In genomic region chr9:89638897-89639296, GRCh38 we compare ENCODE assay signal across 1 cellular context.
TF ChIP-seq lines count a peak whose summit lies in the region.

No MANE protein-coding gene starts in this region.

TF ChIP-seq in H1, 55 proteins besides CTCF, POLR2A, EP300 and RAD21:
- TF ChIP-seq EGR1 (IDR thresholded peaks at IDR 0.05; ENCODE audit: borderline replicate concordance, low read depth, low read length) (no peak), KDM1A (IDR thresholded peaks at IDR 0.05; ENCODE audit: borderline replicate concordance, low read length) (no peak), RXRA (IDR thresholded peaks at IDR 0.05; ENCODE audit: insufficient read depth, low read depth, low read length) (no peak), CBX8 (IDR thresholded peaks at IDR 0.05; ENCODE audit: borderline replicate concordance, low read depth, low read length) (no peak), TBP (IDR thresholded peaks at IDR 0.05; ENCODE audit: low read depth, low read length) (no peak), TAF7 (optimal IDR thresholded peaks at IDR 0.05; ENCODE audit: borderline replicate concordance, low read depth, low read length) (no peak), BACH1 (IDR thresholded peaks at IDR 0.05; ENCODE audit: low read length) (no peak), FOSL1 (IDR thresholded peaks at IDR 0.05; ENCODE audit: insufficient read depth, low read depth, low read length) (no peak), RNF2 (IDR thresholded peaks at IDR 0.05; ENCODE audit: borderline replicate concordance, low read depth, low read length, missing control alignments, poor library complexity, severe bottlenecking) (no peak), RBBP5 (IDR thresholded peaks at IDR 0.05; ENCODE audit: borderline replicate concordance, low read depth, low read length) (no peak), CTBP2 (IDR thresholded peaks at IDR 0.05; ENCODE audit: borderline replicate concordance, insufficient read depth, insufficient read length, low read length) (no peak), SP2 (IDR thresholded peaks at IDR 0.05; ENCODE audit: low read length) (no peak), HDAC6 (IDR thresholded peaks at IDR 0.05; ENCODE audit: low read depth, low read length) (no peak), TCF12 (IDR thresholded peaks at IDR 0.05; ENCODE audit: low read depth, low read length) (no peak), RFX5 (IDR thresholded peaks at IDR 0.05; ENCODE audit: borderline replicate concordance, low read depth, low read length) (no peak), BRCA1 (IDR thresholded peaks at IDR 0.05; ENCODE audit: low read depth, low read length) (no peak)
- TF ChIP-seq, protein P1, sequence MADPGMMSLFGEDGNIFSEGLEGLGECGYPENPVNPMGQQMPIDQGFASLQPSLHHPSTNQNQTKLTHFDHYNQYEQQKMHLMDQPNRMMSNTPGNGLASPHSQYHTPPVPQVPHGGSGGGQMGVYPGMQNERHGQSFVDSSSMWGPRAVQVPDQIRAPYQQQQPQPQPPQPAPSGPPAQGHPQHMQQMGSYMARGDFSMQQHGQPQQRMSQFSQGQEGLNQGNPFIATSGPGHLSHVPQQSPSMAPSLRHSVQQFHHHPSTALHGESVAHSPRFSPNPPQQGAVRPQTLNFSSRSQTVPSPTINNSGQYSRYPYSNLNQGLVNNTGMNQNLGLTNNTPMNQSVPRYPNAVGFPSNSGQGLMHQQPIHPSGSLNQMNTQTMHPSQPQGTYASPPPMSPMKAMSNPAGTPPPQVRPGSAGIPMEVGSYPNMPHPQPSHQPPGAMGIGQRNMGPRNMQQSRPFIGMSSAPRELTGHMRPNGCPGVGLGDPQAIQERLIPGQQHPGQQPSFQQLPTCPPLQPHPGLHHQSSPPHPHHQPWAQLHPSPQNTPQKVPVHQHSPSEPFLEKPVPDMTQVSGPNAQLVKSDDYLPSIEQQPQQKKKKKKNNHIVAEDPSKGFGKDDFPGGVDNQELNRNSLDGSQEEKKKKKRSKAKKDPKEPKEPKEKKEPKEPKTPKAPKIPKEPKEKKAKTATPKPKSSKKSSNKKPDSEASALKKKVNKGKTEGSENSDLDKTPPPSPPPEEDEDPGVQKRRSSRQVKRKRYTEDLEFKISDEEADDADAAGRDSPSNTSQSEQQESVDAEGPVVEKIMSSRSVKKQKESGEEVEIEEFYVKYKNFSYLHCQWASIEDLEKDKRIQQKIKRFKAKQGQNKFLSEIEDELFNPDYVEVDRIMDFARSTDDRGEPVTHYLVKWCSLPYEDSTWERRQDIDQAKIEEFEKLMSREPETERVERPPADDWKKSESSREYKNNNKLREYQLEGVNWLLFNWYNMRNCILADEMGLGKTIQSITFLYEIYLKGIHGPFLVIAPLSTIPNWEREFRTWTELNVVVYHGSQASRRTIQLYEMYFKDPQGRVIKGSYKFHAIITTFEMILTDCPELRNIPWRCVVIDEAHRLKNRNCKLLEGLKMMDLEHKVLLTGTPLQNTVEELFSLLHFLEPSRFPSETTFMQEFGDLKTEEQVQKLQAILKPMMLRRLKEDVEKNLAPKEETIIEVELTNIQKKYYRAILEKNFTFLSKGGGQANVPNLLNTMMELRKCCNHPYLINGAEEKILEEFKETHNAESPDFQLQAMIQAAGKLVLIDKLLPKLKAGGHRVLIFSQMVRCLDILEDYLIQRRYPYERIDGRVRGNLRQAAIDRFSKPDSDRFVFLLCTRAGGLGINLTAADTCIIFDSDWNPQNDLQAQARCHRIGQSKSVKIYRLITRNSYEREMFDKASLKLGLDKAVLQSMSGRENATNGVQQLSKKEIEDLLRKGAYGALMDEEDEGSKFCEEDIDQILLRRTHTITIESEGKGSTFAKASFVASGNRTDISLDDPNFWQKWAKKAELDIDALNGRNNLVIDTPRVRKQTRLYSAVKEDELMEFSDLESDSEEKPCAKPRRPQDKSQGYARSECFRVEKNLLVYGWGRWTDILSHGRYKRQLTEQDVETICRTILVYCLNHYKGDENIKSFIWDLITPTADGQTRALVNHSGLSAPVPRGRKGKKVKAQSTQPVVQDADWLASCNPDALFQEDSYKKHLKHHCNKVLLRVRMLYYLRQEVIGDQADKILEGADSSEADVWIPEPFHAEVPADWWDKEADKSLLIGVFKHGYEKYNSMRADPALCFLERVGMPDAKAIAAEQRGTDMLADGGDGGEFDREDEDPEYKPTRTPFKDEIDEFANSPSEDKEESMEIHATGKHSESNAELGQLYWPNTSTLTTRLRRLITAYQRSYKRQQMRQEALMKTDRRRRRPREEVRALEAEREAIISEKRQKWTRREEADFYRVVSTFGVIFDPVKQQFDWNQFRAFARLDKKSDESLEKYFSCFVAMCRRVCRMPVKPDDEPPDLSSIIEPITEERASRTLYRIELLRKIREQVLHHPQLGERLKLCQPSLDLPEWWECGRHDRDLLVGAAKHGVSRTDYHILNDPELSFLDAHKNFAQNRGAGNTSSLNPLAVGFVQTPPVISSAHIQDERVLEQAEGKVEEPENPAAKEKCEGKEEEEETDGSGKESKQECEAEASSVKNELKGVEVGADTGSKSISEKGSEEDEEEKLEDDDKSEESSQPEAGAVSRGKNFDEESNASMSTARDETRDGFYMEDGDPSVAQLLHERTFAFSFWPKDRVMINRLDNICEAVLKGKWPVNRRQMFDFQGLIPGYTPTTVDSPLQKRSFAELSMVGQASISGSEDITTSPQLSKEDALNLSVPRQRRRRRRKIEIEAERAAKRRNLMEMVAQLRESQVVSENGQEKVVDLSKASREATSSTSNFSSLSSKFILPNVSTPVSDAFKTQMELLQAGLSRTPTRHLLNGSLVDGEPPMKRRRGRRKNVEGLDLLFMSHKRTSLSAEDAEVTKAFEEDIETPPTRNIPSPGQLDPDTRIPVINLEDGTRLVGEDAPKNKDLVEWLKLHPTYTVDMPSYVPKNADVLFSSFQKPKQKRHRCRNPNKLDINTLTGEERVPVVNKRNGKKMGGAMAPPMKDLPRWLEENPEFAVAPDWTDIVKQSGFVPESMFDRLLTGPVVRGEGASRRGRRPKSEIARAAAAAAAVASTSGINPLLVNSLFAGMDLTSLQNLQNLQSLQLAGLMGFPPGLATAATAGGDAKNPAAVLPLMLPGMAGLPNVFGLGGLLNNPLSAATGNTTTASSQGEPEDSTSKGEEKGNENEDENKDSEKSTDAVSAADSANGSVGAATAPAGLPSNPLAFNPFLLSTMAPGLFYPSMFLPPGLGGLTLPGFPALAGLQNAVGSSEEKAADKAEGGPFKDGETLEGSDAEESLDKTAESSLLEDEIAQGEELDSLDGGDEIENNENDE (IDR thresholded peaks at IDR 0.05; ENCODE audit: insufficient replicate concordance, low read length): no peak
- TF ChIP-seq, protein P2, sequence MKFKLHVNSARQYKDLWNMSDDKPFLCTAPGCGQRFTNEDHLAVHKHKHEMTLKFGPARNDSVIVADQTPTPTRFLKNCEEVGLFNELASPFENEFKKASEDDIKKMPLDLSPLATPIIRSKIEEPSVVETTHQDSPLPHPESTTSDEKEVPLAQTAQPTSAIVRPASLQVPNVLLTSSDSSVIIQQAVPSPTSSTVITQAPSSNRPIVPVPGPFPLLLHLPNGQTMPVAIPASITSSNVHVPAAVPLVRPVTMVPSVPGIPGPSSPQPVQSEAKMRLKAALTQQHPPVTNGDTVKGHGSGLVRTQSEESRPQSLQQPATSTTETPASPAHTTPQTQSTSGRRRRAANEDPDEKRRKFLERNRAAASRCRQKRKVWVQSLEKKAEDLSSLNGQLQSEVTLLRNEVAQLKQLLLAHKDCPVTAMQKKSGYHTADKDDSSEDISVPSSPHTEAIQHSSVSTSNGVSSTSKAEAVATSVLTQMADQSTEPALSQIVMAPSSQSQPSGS (IDR thresholded peaks at IDR 0.05; ENCODE audit: low read length): no peak
